Comparison of ENCODE assay signal across 25 cellular contexts in genomic region chr13:83557845-83558244, GRCh38.
"Had no signal": no experiment of that assay in that cellular context is flagged by ENCODE, and none has a peak within 500 bp of the region (broad histone marks: within the 10 kb centered on the region; RNA-seq: fewer than 3 reads in every experiment).

No MANE protein-coding gene starts in this region.

- H3K4me1 ChIP-seq: colonic mucosa, esophagus squamous epithelium, gastrocnemius medialis, heart right ventricle, left lung had no signal

- H3K27ac ChIP-seq: colonic mucosa, epithelial cell of prostate, esophagus squamous epithelium, gastrocnemius medialis, heart right ventricle, left lung had no signal

- H3K36me3 ChIP-seq: colonic mucosa, esophagus squamous epithelium, gastrocnemius medialis, heart right ventricle, left lung had no signal

- H3K9me3 ChIP-seq: colonic mucosa, esophagus squamous epithelium, gastrocnemius medialis, left lung had no signal

- ATAC-seq: effector memory CD8-positive, alpha-beta T cell; esophagus mucosa; gastrocnemius medialis; heart right ventricle; left cardiac atrium; left lung; left ventricle myocardium superior had no signal

- H3K27me3 ChIP-seq: colonic mucosa, esophagus squamous epithelium, gastrocnemius medialis, heart right ventricle, left lung had no signal

- DNase-seq: colonic mucosa; cortex of kidney; effector CD8-positive, alpha-beta T cell; effector memory CD8-positive, alpha-beta T cell; endodermal cell; erythroblast; esophagus squamous epithelium; foreskin fibroblast; foreskin melanocyte; gastrocnemius medialis; glutamatergic neuron; head of caudate nucleus; heart right ventricle; hippocampal formation; left cardiac atrium; left lung; left ventricle myocardium superior; mammary epithelial cell; mesendoderm; midbrain had no signal

- H3K4me3 ChIP-seq: colonic mucosa, esophagus squamous epithelium, gastrocnemius medialis, heart right ventricle, left lung, lung had no signal

- FAIRE-seq: endometrium, islet of Langerhans had no signal
